Comparison of ENCODE assay signal across 1 cellular context in the genomic region with DNA sequence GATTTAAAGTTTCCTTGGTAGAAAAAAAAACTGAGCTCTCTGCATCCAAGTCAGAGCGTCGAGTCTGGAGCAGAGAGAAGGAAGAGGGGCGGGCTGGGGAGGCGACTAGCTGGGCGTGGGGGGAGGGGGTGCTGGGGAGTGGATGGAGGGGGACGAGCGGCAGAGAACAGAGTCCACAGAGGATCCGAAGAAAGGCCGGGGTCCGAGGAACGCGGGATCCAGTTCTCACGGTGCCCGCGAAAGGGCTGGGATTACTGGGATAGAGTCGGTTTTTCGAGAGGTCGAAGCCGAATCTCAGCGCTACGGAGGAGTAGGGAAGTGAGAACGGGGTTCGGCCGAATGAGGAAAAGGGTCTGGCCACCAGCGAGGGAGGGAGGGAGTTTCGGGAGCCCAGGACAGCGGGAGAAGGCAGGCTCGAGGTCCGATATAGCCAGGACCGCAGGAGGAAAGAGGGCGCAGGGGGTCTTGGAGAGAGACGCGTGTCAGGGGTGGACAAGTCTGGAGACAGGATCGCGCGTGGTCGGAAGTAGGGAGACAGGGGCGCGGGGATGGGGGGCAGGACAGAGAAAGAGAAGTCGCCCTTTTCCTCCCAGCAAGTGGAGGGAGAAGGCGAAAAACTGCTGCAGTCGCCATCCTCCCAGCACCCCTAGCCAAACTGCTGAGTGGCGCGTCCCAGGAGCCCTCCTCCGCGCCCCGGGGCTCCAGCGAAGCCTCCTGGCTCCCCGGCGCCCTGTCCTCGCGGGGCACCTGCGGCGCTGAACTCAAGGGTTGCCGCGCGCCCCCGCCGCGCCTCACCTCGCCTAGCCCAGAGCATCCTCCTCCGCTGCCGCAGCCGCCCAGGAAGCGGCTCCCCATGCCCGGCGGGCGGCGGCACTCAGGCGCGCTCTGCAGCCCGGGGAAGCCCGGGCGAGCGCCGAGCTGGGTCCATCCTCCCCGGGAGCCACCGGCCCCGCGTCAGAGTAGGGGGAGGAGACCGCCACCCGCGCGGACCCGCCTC.
TF ChIP-seq lines count a peak whose summit lies in the region.

TSS of gene DAB1 (minus strand) at position 926 of the 997 bp plus-strand sequence. CDS start 133,030 bp downstream, outside the sequence.

TF ChIP-seq in neural cell, 6 proteins besides CTCF, POLR2A, EP300 and RAD21 (continued from another document):
- peak; percentile 31 for TF ChIP-seq MXI1 (conservative IDR thresholded peaks at IDR 0.05; ENCODE audit: poor library complexity, severe bottlenecking)
